ENCODE assay signal across 24 cellular contexts in genomic region chr2:121244616-121245015, GRCh38. TPM values are rescaled to one million over a fixed set of nuclear protein-coding genes. Genes with fewer than 3 reads are reported as not detected.
DNase-seq lines count a peak whose midpoint lies in the region; ATAC-seq, FAIRE-seq and TF ChIP-seq lines count a peak whose summit lies in the region.
"Had no signal": no experiment of that assay in that cellular context is flagged by ENCODE, and none has a peak within 500 bp of the region (broad histone marks: within the 10 kb centered on the region; RNA-seq: fewer than 3 reads in every experiment).

No MANE protein-coding gene starts in this region.

- DNase-seq in cardiac septum (ENCODE audit: low spot score) (peak; percentile 39), left ventricle myocardium superior (no peak), lower lobe of right lung (peak; percentile 38), posterior vena cava (ENCODE audit: low spot score) (peak; percentile 41), urothelium cell line (ENCODE audit: low spot score) (no peak), omental fat pad (ENCODE audit: low spot score) (no peak), pons (ENCODE audit: low spot score) (no peak), HTR-8/SVneo (ENCODE audit: insufficient read length, low spot score) (no peak)
- DNase-seq: 8988T; ACHN; AML-193; BE2C; CD4-positive, alpha-beta memory T cell; COR-L47; DMS153; DND-41; GOT3; HFFc6 had no signal

- no peak overlapping the region for H3K4me3 ChIP-seq in lower lobe of right lung
- H3K4me3 ChIP-seq: A549; BLaER1 treated with 17β-estradiol and CSF1 and Interleukin-3, amounts not matched to agents 10 nM and 100 nM; HAP-1 had no signal

- intact Hi-C loops in cardiac septum (cut with DNase I) (no loop called here), left ventricle myocardium superior (cut with micrococcal nuclease) (no loop called here), lower lobe of right lung (cut with DNase I) (no loop called here), posterior vena cava (cut with DNase I) (no loop called here)

- H3K36me3 ChIP-seq in lower lobe of right lung = peaks cover 13% of the 10 kb centered on the region
- H3K36me3 ChIP-seq: BE2C; BLaER1 treated with 17β-estradiol and CSF1 and Interleukin-3, amounts not matched to agents 10 nM and 100 nM; HAP-1 had no signal

- no peaks in the 10 kb centered on the region for H3K4me1 ChIP-seq in lower lobe of right lung
- H3K4me1 ChIP-seq: A549, BE2C, HAP-1 had no signal

- ATAC-seq in left ventricle myocardium superior = no peak
- ATAC-seq in lower lobe of right lung = peak in 1 of 2 donors; percentile 7
- ATAC-seq in omental fat pad (ENCODE audit: low FRiP score) = no peak
- ATAC-seq: A549 had no signal

- no peak overlapping the region for H3K27ac ChIP-seq in lower lobe of right lung
- H3K27ac ChIP-seq: A549; BLaER1 treated with 17β-estradiol and CSF1 and Interleukin-3, amounts not matched to agents 10 nM and 100 nM had no signal

- peak; percentile 9 for FAIRE-seq in urothelium cell line (lab: Jason Lieb, UNC)
- no peak for FAIRE-seq in HTR-8/SVneo (lab: Jason Lieb, UNC)
- FAIRE-seq: A549, G401.6, GM12892, H54 had no signal

- H3K27me3 ChIP-seq in lower lobe of right lung (ENCODE audit: low read depth) = no peaks in the 10 kb centered on the region
- H3K27me3 ChIP-seq: BE2C; BLaER1 treated with 17β-estradiol and CSF1 and Interleukin-3, amounts not matched to agents 10 nM and 100 nM had no signal

- no peaks in the 10 kb centered on the region for H3K9me3 ChIP-seq in lower lobe of right lung
- H3K9me3 ChIP-seq: A549; BE2C; BLaER1 treated with 17β-estradiol and CSF1 and Interleukin-3, amounts not matched to agents 10 nM and 100 nM; HAP-1 had no signal

- no peak for TF ChIP-seq CTCF in lower lobe of right lung (IDR thresholded peaks at IDR 0.05)
- TF ChIP-seq CTCF in omental fat pad (IDR thresholded peaks at IDR 0.05) = no peak

RNA-seq across cellular contexts. Expression of gene TFCP2L1, which starts 40.4 kb away (rescaled TPM):
- total RNA-seq in cardiac septum (0.03 TPM), left ventricle myocardium superior (0.17 TPM), lower lobe of right lung (19.2 TPM), posterior vena cava (1 to 10 TPM in 1 of 2 donors, under 1 TPM in 1; 0.29 to 2.3 TPM), omental fat pad (1 to 10 TPM; 2.0 to 5.8 (median 3.6) TPM)

Comparison
In these comparisons a context has a peak if more than half of its experiments do, and no peak if none do; other contexts are left out.
1. DNase-seq: peak in cardiac septum (single experiment), lower lobe of right lung (single experiment) and posterior vena cava (single experiment); none in left ventricle myocardium superior (single experiment), urothelium cell line (single experiment), omental fat pad (single experiment), pons (single experiment) and HTR-8/SVneo (single experiment).